Comparison of ENCODE assay signal across 28 cellular contexts in genomic region chr3:48782046-48782445, GRCh38.
"Had no signal": no experiment of that assay in that cellular context is flagged by ENCODE, and none has a peak within 500 bp of the region (broad histone marks: within the 10 kb centered on the region; RNA-seq: fewer than 3 reads in every experiment).

No MANE protein-coding gene starts in this region.

- H3K4me1 Mint-ChIP-seq: stimulated activated memory B cell treated with anti-CD40 and anti-IgM and Interleukin-4, amounts not matched to agents 10 μg/mL and 1 μg/mL and 100 μg/mL, for 72 hours; stimulated activated naive B cell treated with anti-CD40 and anti-IgM and Interleukin-4, amounts not matched to agents 10 μg/mL and 1 μg/mL and 100 μg/mL, for 72 hours; stimulated activated naive CD8-positive, alpha-beta T cell treated with anti-CD3 and anti-CD28 coated beads, Interleukin-15, amount 100 ng/mL, for 72 hours had no signal

- H3K9me3 Mint-ChIP-seq: stimulated activated memory B cell treated with anti-CD40 and anti-IgM and Interleukin-4, amounts not matched to agents 10 μg/mL and 1 μg/mL and 100 μg/mL, for 72 hours; stimulated activated naive B cell treated with anti-CD40 and anti-IgM and Interleukin-4, amounts not matched to agents 10 μg/mL and 1 μg/mL and 100 μg/mL, for 72 hours; stimulated activated naive CD8-positive, alpha-beta T cell treated with anti-CD3 and anti-CD28 coated beads, Interleukin-15, amount 100 ng/mL, for 72 hours; stimulated activated naive CD8-positive, alpha-beta T cell treated with anti-CD3 and anti-CD28 coated beads, Interleukin-15, Interleukin-2, amounts not matched to agents 100 ng/mL and 50 ng/mL, for 24 hours; type B pancreatic cell had no signal

- H3K36me3 ChIP-seq: uterus had no signal

- H3K27me3 ChIP-seq: stomach, suprapubic skin, testis, thyroid gland, tibial artery, tibial nerve, transverse colon, upper lobe of left lung, upper lobe of right lung, uterus, vagina had no signal

- H3K4me3 Mint-ChIP-seq: stimulated activated memory B cell treated with anti-CD40 and anti-IgM and Interleukin-4, amounts not matched to agents 10 μg/mL and 1 μg/mL and 100 μg/mL, for 72 hours; stimulated activated naive B cell treated with anti-CD40 and anti-IgM and Interleukin-4, amounts not matched to agents 10 μg/mL and 1 μg/mL and 100 μg/mL, for 72 hours; stimulated activated naive CD8-positive, alpha-beta T cell treated with anti-CD3 and anti-CD28 coated beads, Interleukin-15, amount 100 ng/mL, for 72 hours; stimulated activated naive CD8-positive, alpha-beta T cell treated with anti-CD3 and anti-CD28 coated beads, Interleukin-15, Interleukin-2, amounts not matched to agents 100 ng/mL and 50 ng/mL, for 24 hours; type B pancreatic cell had no signal

- ATAC-seq: stimulated activated memory B cell treated with anti-CD40 and anti-IgM and Interleukin-4, amounts not matched to agents 10 μg/mL and 1 μg/mL and 100 μg/mL, for 72 hours; stimulated activated naive B cell treated with anti-CD40 and anti-IgM and Interleukin-4, amounts not matched to agents 10 μg/mL and 1 μg/mL and 100 μg/mL, for 72 hours; stimulated activated naive CD8-positive, alpha-beta T cell treated with anti-CD3 and anti-CD28 coated beads, Interleukin-15, amount 100 ng/mL, for 72 hours; stimulated activated naive CD8-positive, alpha-beta T cell treated with anti-CD3 and anti-CD28 coated beads, Interleukin-15, Interleukin-2, amounts not matched to agents 100 U/mL and 50 U/mL, for 24 hours; upper lobe of right lung had no signal

- FAIRE-seq: urothelium cell line had no signal

- DNase-seq: stimulated activated CD4-positive, alpha-beta T cell treated with anti-CD3 and anti-CD28 coated beads, Interleukin-2, amount 100 ng/mL, for 48 hours; stimulated activated CD4-positive, alpha-beta T cell treated with anti-CD3 and anti-CD28 coated beads, Interleukin-4, amount 100 ng/mL, for 1 hour; stimulated activated CD4-positive, alpha-beta T cell treated with anti-CD3 and anti-CD28 coated beads, Interleukin-4, amount 100 ng/mL, for 24 hours; stimulated activated CD4-positive, alpha-beta T cell treated with anti-CD3 and anti-CD28 coated beads, Interleukin-4, amount 100 ng/mL, for 4 hours; stimulated activated CD8-positive, alpha-beta memory T cell treated with anti-CD3 and anti-CD28 coated beads, Interleukin-4, amount 100 ng/mL, for 48 hours; stimulated activated naive B cell treated with anti-CD40 and anti-IgM and Interleukin-4, amounts not matched to agents 10 μg/mL and 1 μg/mL and 100 μg/mL, for 72 hours; stimulated activated naive CD4-positive, alpha-beta T cell; stimulated activated naive CD4-positive, alpha-beta T cell treated with Interleukin-2 at 50 U/mL for 16 hours; stimulated activated naive CD8-positive, alpha-beta T cell treated with anti-CD3 and anti-CD28 coated beads, Interleukin-15, amount 100 ng/mL, for 72 hours; stimulated activated naive CD8-positive, alpha-beta T cell treated with anti-CD3 and anti-CD28 coated beads, Interleukin-15, Interleukin-2, amounts not matched to agents 100 U/mL and 50 U/mL, for 24 hours; stomach; substantia nigra; testis; thyroid gland; tibial artery; transverse colon; trophoblast cell; upper lobe of left lung; upper lobe of right lung; uterus had no signal

- H3K9me3 ChIP-seq: stomach, suprapubic skin, testis, thoracic aorta, thyroid gland, tibial artery, tibial nerve, transverse colon, upper lobe of left lung, upper lobe of right lung, uterus, vagina had no signal

- H3K27ac ChIP-seq: stomach, suprapubic skin, testis, thoracic aorta, thyroid gland, tibial artery, tibial nerve, transverse colon, upper lobe of left lung, upper lobe of right lung, uterus, vagina had no signal

- H3K4me1 ChIP-seq: stomach, suprapubic skin, testis, thyroid gland, tibial artery, tibial nerve, transverse colon, upper lobe of left lung, upper lobe of right lung, uterus, vagina had no signal

- H3K4me3 ChIP-seq: stomach, suprapubic skin, testis, thoracic aorta, thyroid gland, tibial artery, tibial nerve, transverse colon, upper lobe of left lung, upper lobe of right lung, uterus, vagina had no signal

- H3K27ac Mint-ChIP-seq: stimulated activated memory B cell treated with anti-CD40 and anti-IgM and Interleukin-4, amounts not matched to agents 10 μg/mL and 1 μg/mL and 100 μg/mL, for 72 hours; stimulated activated naive B cell treated with anti-CD40 and anti-IgM and Interleukin-4, amounts not matched to agents 10 μg/mL and 1 μg/mL and 100 μg/mL, for 72 hours; stimulated activated naive CD8-positive, alpha-beta T cell treated with anti-CD3 and anti-CD28 coated beads, Interleukin-15, amount 100 ng/mL, for 72 hours; stimulated activated naive CD8-positive, alpha-beta T cell treated with anti-CD3 and anti-CD28 coated beads, Interleukin-15, Interleukin-2, amounts not matched to agents 100 ng/mL and 50 ng/mL, for 24 hours; type B pancreatic cell had no signal
